In the genomic region with DNA sequence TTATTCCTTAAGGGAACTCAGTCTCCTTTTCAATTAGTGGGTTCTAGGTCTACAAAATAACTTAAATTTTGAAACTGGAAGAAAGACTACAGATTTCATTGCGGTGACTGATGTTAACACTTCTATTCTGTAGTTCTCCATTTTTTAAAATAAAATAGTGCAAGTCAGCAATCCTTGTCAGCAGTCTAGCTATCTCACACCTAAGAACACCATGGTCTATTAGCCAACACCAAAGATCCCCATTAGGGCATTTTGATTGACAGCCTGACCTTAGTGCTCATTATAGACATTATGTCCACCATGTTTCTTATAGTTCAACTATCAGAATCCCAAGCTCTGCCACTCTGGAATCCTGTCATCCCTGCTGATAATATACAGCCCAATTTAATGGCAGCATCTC, we compare ENCODE assay signal across 29 cellular contexts. TPM values are rescaled to one million over a fixed set of nuclear protein-coding genes. Genes with fewer than 3 reads are reported as not detected.
"Had no signal": no experiment of that assay in that cellular context is flagged by ENCODE, and none has a peak within 500 bp of the region (broad histone marks: within the 10 kb centered on the region; RNA-seq: fewer than 3 reads in every experiment).

No MANE protein-coding gene starts in this region.

- H3K4me3 ChIP-seq: ascending aorta, cardiac muscle cell had no signal

- H3K9me3 ChIP-seq: ascending aorta had no signal

- H3K27me3 ChIP-seq: ascending aorta had no signal

- H3K27ac ChIP-seq: ascending aorta, cardiac muscle cell, VCaP had no signal

- H3K36me3 ChIP-seq: ascending aorta, cardiac muscle cell had no signal

- H3K4me1 ChIP-seq: ascending aorta had no signal

- FAIRE-seq: bronchial epithelial cell, TTC549 had no signal

- DNase-seq: activated B cell treated with CpG ODN at 0.5 μM for 24 hours; activated CD4-positive, alpha-beta memory T cell treated with anti-CD3 and anti-CD28 coated beads for 36 hours; activated CD4-positive, alpha-beta T cell treated with anti-CD3 and anti-CD28 coated beads for 4 hours; activated CD4-positive, alpha-beta T cell treated with anti-CD3 and anti-CD28 coated beads, Interleukin-2, amount 10 ng/mL, durations not matched to agents 24 days and 14 days; activated CD4-positive, alpha-beta T cell treated with anti-CD3 and anti-CD28 coated beads, Interleukin-2, amount 50 U/mL, for 1 hour; activated CD4-positive, alpha-beta T cell treated with anti-CD3 and anti-CD28 coated beads, Interleukin-2, amount 50 U/mL, for 4 hours; activated CD4-positive, CD25-positive, alpha-beta regulatory T cell treated with anti-CD3 and anti-CD28 coated beads, Interleukin-2, amount 50 U/mL, for 72 hours; activated CD8-positive, alpha-beta memory T cell treated with anti-CD3 and anti-CD28 coated beads, Interleukin-2, amount 50 U/mL, for 4 hours; activated CD8-positive, alpha-beta T cell treated with anti-CD3 and anti-CD28 coated beads for 36 hours; activated effector memory CD4-positive, alpha-beta T cell treated with Interleukin-2 at 50 U/mL for 16 hours; activated gamma-delta T cell; activated naive CD4-positive, alpha-beta T cell treated with anti-CD3 and anti-CD28 coated beads, Interleukin-2, amount 10 ng/mL, durations not matched to agents 7 days and 5 days; activated naive CD4-positive, alpha-beta T cell treated with Interleukin-2 at 50 U/mL for 16 hours; activated naive CD8-positive, alpha-beta T cell treated with anti-CD3 and anti-CD28 coated beads, Interleukin-2, amount 10 ng/mL, durations not matched to agents 7 days and 5 days; activated naive CD8-positive, alpha-beta T cell treated with anti-CD3 and anti-CD28 coated beads, Interleukin-2, amount 50 U/mL, for 24 hours; activated T-cell treated with anti-CD3 and anti-CD28 coated beads for 4 hours; activated T-cell treated with anti-CD3 and anti-CD28 coated beads, Interleukin-2, amount 50 U/mL, for 1 hour; activated T-cell treated with anti-CD3 and anti-CD28 coated beads, Interleukin-2, amount 50 U/mL, for 4 hours; amygdala; anterior cingulate cortex; caudate nucleus; cerebellar nuclear complex; T-helper 17 cell had no signal

- ATAC-seq: activated CD8-positive, alpha-beta T cell treated with anti-CD3 and anti-CD28 coated beads for 36 hours; activated naive CD8-positive, alpha-beta T cell treated with anti-CD3 and anti-CD28 coated beads, Interleukin-2, amount 50 U/mL, for 24 hours; activated T-cell treated with anti-CD3 and anti-CD28 coated beads, Interleukin-2, amount 50 U/mL, for 4 hours; T-helper 17 cell had no signal

RNA-seq across cellular contexts. Expression of a gene that starts 27.4 kb away (rescaled TPM):
- total RNA-seq: cardiac muscle cell, chondrocyte had no signal
- polyA plus RNA-seq: cardiac muscle cell had no signal
